In genomic region chr4:155961575-155961974, GRCh38 we compare ENCODE assay signal across 23 cellular contexts. TPM values are rescaled to one million over a fixed set of nuclear protein-coding genes. Genes with fewer than 3 reads are reported as not detected.
DNase-seq lines count a peak whose midpoint lies in the region; ATAC-seq and TF ChIP-seq lines count a peak whose summit lies in the region.
"Had no signal": no experiment of that assay in that cellular context is flagged by ENCODE, and none has a peak within 500 bp of the region (broad histone marks: within the 10 kb centered on the region; RNA-seq: fewer than 3 reads in every experiment).

No MANE protein-coding gene starts in this region.

- H3K9me3 ChIP-seq in neural cell (ENCODE audit: low read length): no peaks in the 10 kb centered on the region
- no peaks in the 10 kb centered on the region for H3K9me3 ChIP-seq in trophoblast cell (ENCODE audit: insufficient read depth, low read depth, low read length)
- H3K9me3 ChIP-seq: BE2C, BLaER1 had no signal

- POLR2A ChIA-PET in WTC11 (lab: Charles Lee): no interaction called here

- TF ChIP-seq RAD21 in neural cell (conservative IDR thresholded peaks at IDR 0.05): no peak

- no peak for TF ChIP-seq CTCF in WTC11 (IDR thresholded peaks at IDR 0.05)
- no peak for TF ChIP-seq CTCF in neural cell (IDR thresholded peaks at IDR 0.05; ENCODE audit: poor library complexity, severe bottlenecking)
- no peak for TF ChIP-seq CTCF in brain microvascular endothelial cell (IDR thresholded peaks at IDR 0.05; ENCODE audit: low read depth, low read length, missing control alignments)

- H3K79me2 ChIP-seq in neural cell (replicated peaks; ENCODE audit: insufficient read depth, low read length) (no peaks in the 10 kb centered on the region), trophoblast cell (ENCODE audit: control insufficient read depth, insufficient read depth, low read length, poor library complexity) (no peaks in the 10 kb centered on the region)

- peaks cover 4% of the 10 kb centered on the region for H3F3A ChIP-seq in neural cell (ENCODE audit: insufficient read depth, low read length, poor library complexity, severe bottlenecking)

- no peak overlapping the region for H4K8ac ChIP-seq in trophoblast cell (ENCODE audit: low read depth, low read length)

- DNase-seq in WTC11 (ENCODE audit: low spot score) (no peak), Kasumi-1 (lab: John Stamatoyannopoulos, UW) (no peak), trophoblast cell (no peak), brain microvascular endothelial cell (no peak)
- DNase-seq: 8988T; ACHN; BE2C; C1 segment of cervical spinal cord; CD4-positive, alpha-beta memory T cell; CD4-positive, CD25-positive, alpha-beta regulatory T cell; CD8-positive, alpha-beta memory T cell; COR-L47; DMS 273 treated with DMSO at 0.1 percent for 48 hours; DMS153; DMS53; DMS79; DND-41; EL; GDM1 had no signal

- peaks cover 13% of the 10 kb centered on the region for H3K4me1 Mint-ChIP-seq in WTC11

- TF ChIP-seq EP300 in neural cell (conservative IDR thresholded peaks at IDR 0.05; ENCODE audit: poor library complexity, severe bottlenecking): no peak

- no peak overlapping the region for H3K4me3 Mint-ChIP-seq in WTC11
- H3K4me3 Mint-ChIP-seq: CD14-positive monocyte; CD4-positive, alpha-beta memory T cell; CD4-positive, CD25-positive, alpha-beta regulatory T cell; CD8-positive, alpha-beta memory T cell had no signal

- no peak overlapping the region for H2BK12ac ChIP-seq in trophoblast cell (ENCODE audit: low read length)

- no peak overlapping the region for H3K18ac ChIP-seq in trophoblast cell (ENCODE audit: low read length)

- no peaks in the 10 kb centered on the region for H3K27me3 ChIP-seq in neural cell (ENCODE audit: insufficient read depth, low read depth, low read length)
- no peaks in the 10 kb centered on the region for H3K27me3 ChIP-seq in trophoblast cell (ENCODE audit: insufficient read depth, low read length)
- H3K27me3 ChIP-seq in brain microvascular endothelial cell (replicated peaks): no peaks in the 10 kb centered on the region
- H3K27me3 ChIP-seq: BLaER1 had no signal

- H3K36me3 Mint-ChIP-seq in WTC11: 0 out of 2 replicates have a peak, but pooled peaks cover 3% of the 10 kb centered on the region
- H3K36me3 Mint-ChIP-seq: CD14-positive monocyte; CD4-positive, alpha-beta memory T cell; CD4-positive, CD25-positive, alpha-beta regulatory T cell; CD8-positive, alpha-beta memory T cell had no signal

- H3K27ac ChIP-seq in neural cell (ENCODE audit: low read length) (peak overlapping the region; percentile 29), trophoblast cell (ENCODE audit: low read depth, low read length) (no peak overlapping the region), brain microvascular endothelial cell (no peak overlapping the region)
- H3K27ac ChIP-seq: BLaER1 had no signal

- no peak for ATAC-seq in WTC11
- ATAC-seq: GM12878 had no signal

- H3K9me3 Mint-ChIP-seq in WTC11: peaks cover 8% of the 10 kb centered on the region
- H3K9me3 Mint-ChIP-seq: CD4-positive, alpha-beta memory T cell; CD4-positive, CD25-positive, alpha-beta regulatory T cell; CD8-positive, alpha-beta memory T cell had no signal

- CTCF ChIA-PET in WTC11 (lab: Charles Lee): no interaction called here

- no peak overlapping the region for H2BK5ac ChIP-seq in trophoblast cell (ENCODE audit: low read depth, low read length, poor library complexity)

- in situ Hi-C loops in brain microvascular endothelial cell (cut with HindIII; ENCODE audit: low pct_ligation_motif_present, low sequenced_read_pairs): no loop called here

- no CpG with 5 or more reads among the region's 4 CpGs for WGBS in trophoblast cell (ENCODE audit: extremely low coverage, insufficient coverage, insufficient read length)

- no peak overlapping the region for H2BK120ac ChIP-seq in trophoblast cell (ENCODE audit: insufficient read depth, low read length, poor library complexity)

- H3K4me2 ChIP-seq in neural cell (ENCODE audit: low read length) (no peak overlapping the region), trophoblast cell (ENCODE audit: low read length) (no peak overlapping the region)
- H3K4me2 ChIP-seq: BLaER1 had no signal

- H3K4me3 ChIP-seq in neural cell (ENCODE audit: low read length) (no peak overlapping the region), trophoblast cell (ENCODE audit: low read depth, low read length) (no peak overlapping the region), brain microvascular endothelial cell (ENCODE audit: low read depth, low read length) (no peak overlapping the region)
- H3K4me3 ChIP-seq: BLaER1, GM12878 had no signal

- no peaks in the 10 kb centered on the region for H4K20me1 ChIP-seq in neural cell (ENCODE audit: insufficient read depth)
- H4K20me1 ChIP-seq: BLaER1 had no signal

- no peak overlapping the region for H3K14ac ChIP-seq in trophoblast cell (ENCODE audit: low read length)

- H3K79me1 ChIP-seq in trophoblast cell (ENCODE audit: low read length): peaks cover 2% of the 10 kb centered on the region

- H4K91ac ChIP-seq in trophoblast cell (ENCODE audit: low read depth, low read length): no peak overlapping the region

- H2AFZ ChIP-seq in neural cell (ENCODE audit: low read depth, low read length) (no peak overlapping the region), trophoblast cell (ENCODE audit: insufficient read depth, low read length, poor library complexity) (no peak overlapping the region)

- no peaks in the 10 kb centered on the region for H3K27me3 Mint-ChIP-seq in WTC11 (ENCODE audit: low read depth)

- no peak overlapping the region for H3K27ac Mint-ChIP-seq in WTC11
- H3K27ac Mint-ChIP-seq: CD14-positive monocyte; CD4-positive, alpha-beta memory T cell; CD4-positive, CD25-positive, alpha-beta regulatory T cell; CD8-positive, alpha-beta memory T cell had no signal

- no peak overlapping the region for H3K23ac ChIP-seq in trophoblast cell (ENCODE audit: low read length)

- no peak overlapping the region for H2AK5ac ChIP-seq in trophoblast cell (ENCODE audit: low read length)

- H3K4ac ChIP-seq in trophoblast cell (ENCODE audit: low read depth, low read length): no peak overlapping the region

- peaks cover 3 to 8% of the 10 kb centered on the region in 2 experiments for H3K4me1 ChIP-seq in trophoblast cell (ENCODE audit: control insufficient read depth in 1 of 2, insufficient read depth in 2 of 2, low read length in 2 of 2)
- H3K4me1 ChIP-seq: BE2C, BLaER1 had no signal

- no peaks in the 10 kb centered on the region for H3K9me2 ChIP-seq in neural cell (ENCODE audit: insufficient read depth, low read length)

- H3K9ac ChIP-seq in neural cell (ENCODE audit: low read length) (no peak overlapping the region), trophoblast cell (ENCODE audit: low read length) (no peak overlapping the region)
- H3K9ac ChIP-seq: BLaER1 had no signal

- H4K12ac ChIP-seq in trophoblast cell (ENCODE audit: low read depth, low read length): no peak overlapping the region

- H3K36me3 ChIP-seq in neural cell (ENCODE audit: insufficient read depth, low read length): no peaks in the 10 kb centered on the region
- no peaks in the 10 kb centered on the region for H3K36me3 ChIP-seq in trophoblast cell (ENCODE audit: control insufficient read depth in 1 of 2, insufficient read depth in 2 of 2, low read length in 2 of 2)
- no peaks in the 10 kb centered on the region for H3K36me3 ChIP-seq in brain microvascular endothelial cell (replicated peaks)
- H3K36me3 ChIP-seq: BE2C, BLaER1 had no signal

TF ChIP-seq in WTC11, 78 proteins besides CTCF, POLR2A, EP300 and RAD21:
- TF ChIP-seq HMGA2 (CRISPR knock-in tag; IDR thresholded peaks at IDR 0.05) (peak; percentile 97), ZSCAN18 (CRISPR knock-in tag; IDR thresholded peaks at IDR 0.05) (no peak)

TF ChIP-seq in neural cell, 6 proteins besides CTCF, POLR2A, EP300 and RAD21:
- TF ChIP-seq EZH2 (IDR thresholded peaks at IDR 0.05; ENCODE audit: borderline replicate concordance, insufficient read depth, low read length, poor library complexity, severe bottlenecking) (no peak), REST (IDR thresholded peaks at IDR 0.05; ENCODE audit: borderline replicate concordance) (no peak), SMC3 (conservative IDR thresholded peaks at IDR 0.05; ENCODE audit: poor library complexity) (no peak), TAF1 (IDR thresholded peaks at IDR 0.05; ENCODE audit: low read depth) (no peak), MXI1 (conservative IDR thresholded peaks at IDR 0.05; ENCODE audit: poor library complexity, severe bottlenecking) (no peak), POLR2AphosphoS5 (IDR thresholded peaks at IDR 0.05) (no peak)

RNA-seq across cellular contexts. Expression of gene CTSO, which starts 7.9 kb away (rescaled TPM):
- total RNA-seq in WTC11 (2021): 1.1 to 1.3 TPM (median 1.2 TPM) in 3 replicates
- 0.16 and 0.26 TPM in 2 replicates for polyA plus RNA-seq in neural cell
- 0.23 and 0.24 TPM in 2 replicates for polyA minus RNA-seq in neural cell
- 4.0 and 4.2 TPM in 2 replicates for polyA plus RNA-seq in trophoblast cell (2013)

RNA-seq across cellular contexts. Expression of gene TDO2, which starts 58.1 kb away (rescaled TPM):
- 0.13 to 0.78 TPM (median 0.18 TPM) in 3 replicates for total RNA-seq in WTC11 (2021)
- polyA plus RNA-seq in neural cell: 0.73 TPM in 1 of 2 replicates, not detected in the other
- polyA minus RNA-seq in neural cell: not detected in 2 replicates
- 0.33 and 0.54 TPM in 2 replicates for polyA plus RNA-seq in trophoblast cell (2013)
- total RNA-seq: CD4-positive, alpha-beta memory T cell; CD4-positive, CD25-positive, alpha-beta regulatory T cell; CD8-positive, alpha-beta memory T cell had no signal
- polyA plus RNA-seq: CD14-positive monocyte; CD4-positive, alpha-beta memory T cell; CD4-positive, CD25-positive, alpha-beta regulatory T cell; CD8-positive, alpha-beta memory T cell had no signal
